ENCODE assay signal across 14 cellular contexts in the genomic region with DNA sequence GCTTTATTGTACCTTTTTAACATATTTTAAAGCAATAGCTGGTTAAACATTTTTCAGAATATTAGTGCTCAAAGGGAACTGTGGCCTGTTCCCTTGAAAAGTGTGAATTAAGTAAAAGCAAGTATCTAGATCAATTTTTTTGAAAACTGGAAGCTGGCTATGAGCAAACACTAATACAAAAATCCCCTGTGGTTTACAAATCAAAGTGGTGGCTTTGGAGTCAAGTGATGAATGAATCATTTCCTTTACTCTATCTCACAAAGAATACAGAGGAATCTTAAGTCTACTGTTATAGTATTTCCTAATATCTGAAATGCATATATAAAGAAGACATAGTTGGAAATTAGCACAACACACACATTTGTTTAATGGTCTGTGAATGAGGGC.
A peak's percentile ranks its signal among the peaks of the same experiment; 100 is the strongest.
DNase-seq lines count a peak whose midpoint lies in the region; ATAC-seq and TF ChIP-seq lines count a peak whose summit lies in the region.
"Had no signal": no experiment of that assay in that cellular context is flagged by ENCODE, and none has a peak within 500 bp of the region (broad histone marks: within the 10 kb centered on the region; RNA-seq: fewer than 3 reads in every experiment).

No MANE protein-coding gene starts in this region.

- H3F3A ChIP-seq in PC-3 (ENCODE audit: low read length, unreplicated experiment): no peaks in the 10 kb centered on the region

- intact Hi-C loops in activated CD4-positive, alpha-beta T cell treated with anti-CD3 and anti-CD28 coated beads, Interleukin-2, amount 10 ng/mL, durations not matched to agents 24 days and 14 days (cut with micrococcal nuclease): loop anchor here (1.0 to 2.0 kb wide), 4 partner anchors 53 to 419 kb away; partner anchors contain the start of gene C9orf72
- intact Hi-C loops in PC-3 (cut with micrococcal nuclease): no loop called here

- no peaks in the 10 kb centered on the region for H3K36me3 Mint-ChIP-seq in activated CD4-positive, alpha-beta T cell treated with anti-CD3 and anti-CD28 coated beads, Interleukin-2, amount 10 ng/mL, durations not matched to agents 24 days and 14 days (ENCODE audit: low read depth)

- TF ChIP-seq CTCF in PC-3 (conservative IDR thresholded peaks at IDR 0.05; ENCODE audit: low read depth, low read length): no peak

- H3K27me3 Mint-ChIP-seq in activated CD4-positive, alpha-beta T cell treated with anti-CD3 and anti-CD28 coated beads, Interleukin-2, amount 10 ng/mL, durations not matched to agents 24 days and 14 days: peaks cover 11% of the 10 kb centered on the region

- peak; percentile 93 for ATAC-seq in HG02870 (IDR thresholded peaks at IDR 0.05; ENCODE audit: unreplicated experiment)
- ATAC-seq in PC-3: peak; percentile 45; the same call in 1 of the 2 replicates
- no peak for ATAC-seq in HG03521 (IDR thresholded peaks at IDR 0.05; ENCODE audit: unreplicated experiment)
- ATAC-seq: GM23338 had no signal

- no peak overlapping the region for H3K4me2 ChIP-seq in PC-3 (ENCODE audit: low read length)
- H3K4me2 ChIP-seq: GM23338 had no signal

- DNase-seq in activated CD4-positive, alpha-beta T cell treated with anti-CD3 and anti-CD28 coated beads, Interleukin-2, amount 10 ng/mL, durations not matched to agents 24 days and 14 days: peak; percentile 60
- no peak for DNase-seq in activated CD4-positive, alpha-beta T cell treated with anti-CD3 and anti-CD28 coated beads, Interleukin-2, amount 50 U/mL, for 48 hours
- DNase-seq in PC-3 (peak; percentile 17), renal cortical epithelial cell (ENCODE audit: low read depth) (peak; percentile 78), NCI-H82 treated with DMSO at 0.1 percent for 48 hours (lab: John Stamatoyannopoulos, UW; ENCODE audit: unreplicated experiment) (no peak)
- no peak for DNase-seq in activated CD4-positive, CD25-positive, alpha-beta regulatory T cell (lab: John Stamatoyannopoulos, UW)
- DNase-seq: activated naive CD4-positive, alpha-beta T cell treated with anti-CD3 and anti-CD28 coated beads, Interleukin-2, amount 50 U/mL, for 16 hours; endodermal cell; Karpas-422; NCI-H748 treated with DMSO at 0.1 percent for 48 hours; uterus had no signal

- peaks cover 28% of the 10 kb centered on the region for H3K9me3 Mint-ChIP-seq in activated CD4-positive, alpha-beta T cell treated with anti-CD3 and anti-CD28 coated beads, Interleukin-2, amount 10 ng/mL, durations not matched to agents 24 days and 14 days

- BruUV-seq in PC-3 (replicated peaks; lab: Mats Ljungman, UMichigan): no TSS peak

- H3K9me2 ChIP-seq in PC-3 (replicated peaks; ENCODE audit: low read length): no peaks in the 10 kb centered on the region

- peak overlapping the region; percentile 46 for H3K4me3 Mint-ChIP-seq in activated CD4-positive, alpha-beta T cell treated with anti-CD3 and anti-CD28 coated beads, Interleukin-2, amount 10 ng/mL, durations not matched to agents 24 days and 14 days
- H3K4me3 Mint-ChIP-seq: endodermal cell, GM23338 had no signal

- H3K4me1 Mint-ChIP-seq in activated CD4-positive, alpha-beta T cell treated with anti-CD3 and anti-CD28 coated beads, Interleukin-2, amount 10 ng/mL, durations not matched to agents 24 days and 14 days: peaks cover 15% of the 10 kb centered on the region
- H3K4me1 Mint-ChIP-seq: endodermal cell, GM23338 had no signal

- no peak overlapping the region for H2AFZ ChIP-seq in PC-3 (ENCODE audit: low read length)
- H2AFZ ChIP-seq: GM23338 had no signal

- H3K27ac Mint-ChIP-seq in activated CD4-positive, alpha-beta T cell treated with anti-CD3 and anti-CD28 coated beads, Interleukin-2, amount 10 ng/mL, durations not matched to agents 24 days and 14 days: peak overlapping the region; percentile 85
- H3K27ac Mint-ChIP-seq: endodermal cell, GM23338 had no signal

- H3K79me2 ChIP-seq in PC-3 (ENCODE audit: low read length): no peaks in the 10 kb centered on the region

- CTCF ChIA-PET in PC-3 (lab: Charles Lee): no interaction called here

- H3K9me3 ChIP-seq in PC-3 (ENCODE audit: low read length): no peaks in the 10 kb centered on the region
- H3K9me3 ChIP-seq: uterus had no signal

- H3K36me3 ChIP-seq in PC-3 (ENCODE audit: low read depth, low read length): no peaks in the 10 kb centered on the region
- H3K36me3 ChIP-seq: uterus had no signal

- POLR2A ChIA-PET in PC-3 (lab: Charles Lee; ENCODE audit: unreplicated experiment): no interaction called here

- no peak overlapping the region for H3K9ac ChIP-seq in PC-3 (ENCODE audit: low read length)

- no peak overlapping the region for H3K27ac ChIP-seq in PC-3 (ENCODE audit: low read length)
- H3K27ac ChIP-seq: uterus had no signal

- H3K4me1 ChIP-seq in PC-3 (ENCODE audit: insufficient read depth, low read length): no peaks in the 10 kb centered on the region
- H3K4me1 ChIP-seq: uterus had no signal

- no peaks in the 10 kb centered on the region for H3K27me3 ChIP-seq in PC-3 (ENCODE audit: low read length)
- H3K27me3 ChIP-seq: uterus had no signal

- no peaks in the 10 kb centered on the region for H4K20me1 ChIP-seq in PC-3 (ENCODE audit: low read length)

- no peak overlapping the region for H3K4me3 ChIP-seq in PC-3 (ENCODE audit: low read length)
- H3K4me3 ChIP-seq: GM23338, uterus had no signal

Comparison
In these comparisons a context has a peak if more than half of its experiments do, and no peak if none do; other contexts are left out.
1. DNase-seq: peak in activated CD4-positive, alpha-beta T cell treated with anti-CD3 and anti-CD28 coated beads, Interleukin-2, amount 10 ng/mL, durations not matched to agents 24 days and 14 days (single experiment), PC-3 (single experiment) and renal cortical epithelial cell (single experiment); none in activated CD4-positive, alpha-beta T cell treated with anti-CD3 and anti-CD28 coated beads, Interleukin-2, amount 50 U/mL, for 48 hours (0 of 2), NCI-H82 treated with DMSO at 0.1 percent for 48 hours (single experiment) and activated CD4-positive, CD25-positive, alpha-beta regulatory T cell (0 of 4).